In the genomic region with DNA sequence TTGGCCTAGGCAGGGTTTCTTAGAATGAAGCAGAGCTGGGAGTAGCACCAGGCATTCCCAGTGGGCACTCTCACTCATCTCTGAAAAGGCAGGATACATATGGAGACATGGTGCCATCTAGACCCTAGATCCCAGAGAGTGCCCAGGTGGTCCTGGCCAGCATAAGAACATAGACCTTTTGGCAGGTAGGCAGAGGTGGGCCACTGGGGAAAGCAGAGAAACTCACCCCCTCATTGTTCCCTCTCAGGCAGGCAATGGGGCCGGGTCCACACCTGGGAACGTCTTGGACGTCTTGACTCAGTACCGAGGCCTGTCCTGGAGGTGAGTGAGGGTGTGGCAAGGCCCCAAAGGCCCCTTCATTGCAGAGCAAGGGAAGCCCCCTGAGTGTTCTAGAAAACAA, we compare ENCODE assay signal across 20 cellular contexts.
DNase-seq lines count a peak whose midpoint lies in the region; ATAC-seq, FAIRE-seq and TF ChIP-seq lines count a peak whose summit lies in the region.
"Had no signal": no experiment of that assay in that cellular context is flagged by ENCODE, and none has a peak within 500 bp of the region (broad histone marks: within the 10 kb centered on the region; RNA-seq: fewer than 3 reads in every experiment).

No MANE protein-coding gene starts in this region.

- H3K4ac ChIP-seq in IMR-90 (ENCODE audit: low read depth, low read length): no peak overlapping the region

- no peak overlapping the region for H2AK9ac ChIP-seq in IMR-90 (replicated peaks; ENCODE audit: low read depth, low read length, poor library complexity)

- DNase-seq in IMR-90: no peak
- no peak for DNase-seq in RWPE2 (ENCODE audit: low spot score)
- DNase-seq in keratinocyte (ENCODE audit: low read depth, low spot score): no peak
- peak; percentile 58 for DNase-seq in sigmoid colon
- no peak for DNase-seq in HuH-7 (ENCODE audit: low spot score)
- no peak for DNase-seq in NCI-H69 (lab: John Stamatoyannopoulos, UW)
- DNase-seq: CD4-positive, alpha-beta T cell; DND-41; HCEC 1CT; KBM-7; NCI-H1092 treated with DMSO at 0.1 percent for 48 hours; NCI-H2029 treated with DMSO at 0.1 percent for 48 hours; NCI-H2171; NCI-H524 treated with DMSO at 0.1 percent for 48 hours; SHP77 had no signal

- no peak for FAIRE-seq in keratinocyte (lab: Jason Lieb, UNC)
- FAIRE-seq: GM12891 had no signal

- H4K20me1 ChIP-seq in IMR-90 (ENCODE audit: insufficient read depth, low read length) (no peaks in the 10 kb centered on the region), keratinocyte (ENCODE audit: control insufficient read depth, extremely low read depth, insufficient read depth, low read length) (no peaks in the 10 kb centered on the region)
- H4K20me1 ChIP-seq: BLaER1 had no signal

- no TSS peak for BruUV-seq in IMR-90 (replicated peaks; lab: Mats Ljungman, UMichigan)

- H3K9me1 ChIP-seq in IMR-90 (ENCODE audit: insufficient read depth, low read length) (no peaks in the 10 kb centered on the region), keratinocyte (ENCODE audit: control insufficient read depth, extremely low read depth, insufficient read depth, low read length) (no peaks in the 10 kb centered on the region)

- no peaks in the 10 kb centered on the region for H3K9me3 ChIP-seq in IMR-90 (ENCODE audit: control insufficient read depth, insufficient read depth, low read length)
- H3K9me3 ChIP-seq in RWPE2 (ENCODE audit: severe bottlenecking): no peaks in the 10 kb centered on the region
- H3K9me3 ChIP-seq in keratinocyte (ENCODE audit: control insufficient read depth, low read depth, low read length): no peaks in the 10 kb centered on the region
- H3K9me3 ChIP-seq in sigmoid colon: no peaks in the 10 kb centered on the region
- H3K9me3 ChIP-seq: BLaER1 had no signal

- no peak overlapping the region for H4K8ac ChIP-seq in IMR-90 (ENCODE audit: low read depth in 2 of 2, low read length in 2 of 2)

- H3K79me2 ChIP-seq in keratinocyte (ENCODE audit: control insufficient read depth, insufficient read depth, low read length): no peaks in the 10 kb centered on the region

- no peak for TF ChIP-seq CTCF in IMR-90 (conservative IDR thresholded peaks at IDR 0.05; ENCODE audit: low read depth, low read length)
- TF ChIP-seq CTCF in RWPE2 (IDR thresholded peaks at IDR 0.05; ENCODE audit: poor library complexity, severe bottlenecking): no peak
- no peak for TF ChIP-seq CTCF in keratinocyte (optimal IDR thresholded peaks at IDR 0.05 in 1 of 3, IDR thresholded peaks at IDR 0.05 in 1 of 3, conservative IDR thresholded peaks at IDR 0.05 in 1 of 3; ENCODE audit: extremely low read depth in 1 of 3, insufficient read depth in 2 of 3, low read length in 3 of 3)
- TF ChIP-seq CTCF in sigmoid colon (IDR thresholded peaks at IDR 0.05): no peak

- H3K27me3 ChIP-seq in IMR-90 (ENCODE audit: control insufficient read depth, insufficient read depth, low read length) (no peaks in the 10 kb centered on the region), RWPE2 (ENCODE audit: insufficient read depth, poor library complexity, severe bottlenecking) (no peaks in the 10 kb centered on the region), keratinocyte (ENCODE audit: control insufficient read depth, extremely low read depth, insufficient read depth, low read length) (no peaks in the 10 kb centered on the region), sigmoid colon (no peaks in the 10 kb centered on the region)
- H3K27me3 ChIP-seq: BLaER1 had no signal

- no peak overlapping the region for H2AK5ac ChIP-seq in IMR-90 (ENCODE audit: low read depth, low read length)

- no peak overlapping the region for H2BK5ac ChIP-seq in IMR-90 (ENCODE audit: low read depth, low read length, poor library complexity, severe bottlenecking)

- H2BK120ac ChIP-seq in IMR-90 (ENCODE audit: low read depth, low read length): no peak overlapping the region

- ATAC-seq in IMR-90 (ENCODE audit: low read depth): no peak
- no peak for ATAC-seq in RWPE2 (ENCODE audit: low read depth)
- ATAC-seq in GM18520 (IDR thresholded peaks at IDR 0.05; ENCODE audit: unreplicated experiment): no peak
- ATAC-seq in GM21515 (IDR thresholded peaks at IDR 0.05; ENCODE audit: unreplicated experiment): no peak
- ATAC-seq: GM23338 had no signal

- H3K9ac ChIP-seq in IMR-90 (ENCODE audit: low read depth, low read length): no peak overlapping the region
- no peak overlapping the region for H3K9ac ChIP-seq in keratinocyte (ENCODE audit: control insufficient read depth, extremely low read depth, insufficient read depth, low read length)
- H3K9ac ChIP-seq: BLaER1 had no signal

- no peak for TF ChIP-seq RAD21 in IMR-90 (IDR thresholded peaks at IDR 0.05; ENCODE audit: low read length)

- H3K27ac ChIP-seq in IMR-90 (ENCODE audit: insufficient read depth, low read length): no peak overlapping the region
- peak overlapping the region; percentile 88 for H3K27ac ChIP-seq in RWPE2 (ENCODE audit: poor library complexity, severe bottlenecking)
- peak overlapping the region; percentile 21 for H3K27ac ChIP-seq in keratinocyte (ENCODE audit: control insufficient read depth, insufficient read depth, low read length)
- no peak overlapping the region for H3K27ac ChIP-seq in sigmoid colon
- H3K27ac ChIP-seq: BLaER1 had no signal

- in situ Hi-C loops in IMR-90 (cut with MboI; ENCODE audit: low sequenced_read_pairs): no loop called here

- CTCF ChIA-PET in IMR-90 (lab: Yijun Ruan, JAX): interaction anchor here (0.5 kb wide), 1 partner anchor 144 kb away, joined by 5 read pairs; no protein-coding TSS in a partner anchor

- H3K79me1 ChIP-seq in IMR-90 (ENCODE audit: low read depth in 1 of 2, low read length in 2 of 2): no peaks in the 10 kb centered on the region

- WGBS in IMR-90 (ENCODE audit: extremely low coverage in 2 of 2, insufficient read length in 1 of 2), 2 experiments: no CpG with 5 or more reads among the region's 4 CpGs
- 92 to 94% methylated on average over 4 of the region's 4 CpGs for WGBS in sigmoid colon, 2 donors

- no peak overlapping the region for H2BK15ac ChIP-seq in IMR-90 (ENCODE audit: low read depth, low read length)

- no peak for TF ChIP-seq EP300 in sigmoid colon (IDR thresholded peaks at IDR 0.05)

- H3K18ac ChIP-seq in IMR-90 (ENCODE audit: low read depth, low read length): no peak overlapping the region

- no peak overlapping the region for H3K56ac ChIP-seq in IMR-90 (ENCODE audit: extremely low read depth, insufficient read depth, low read length)

- H2BK20ac ChIP-seq in IMR-90 (ENCODE audit: low read depth, low read length): no peak overlapping the region

- H3K4me1 ChIP-seq in IMR-90 (ENCODE audit: control insufficient read depth, insufficient read depth, low read length): 0 out of 2 replicates have a peak, but pooled peaks cover 2% of the 10 kb centered on the region
- peaks cover 24% of the 10 kb centered on the region for H3K4me1 ChIP-seq in RWPE2 (ENCODE audit: insufficient read depth, poor library complexity, severe bottlenecking)
- peaks cover 43% of the 10 kb centered on the region for H3K4me1 ChIP-seq in keratinocyte (ENCODE audit: control insufficient read depth, extremely low read depth, insufficient read depth, low read length)
- H3K4me1 ChIP-seq in sigmoid colon: peaks cover 0 to 8% (median 0%) of the 10 kb centered on the region in 4 donors

- dilution Hi-C loops in IMR-90 (cut with HindIII; ENCODE audit: low sequenced_read_pairs, unreplicated experiment) (no loop called here), keratinocyte (cut with MboI; ENCODE audit: extremely low pct_ligation_motif_present, low sequenced_read_pairs) (no loop called here)

- H3K4me2 ChIP-seq in IMR-90 (ENCODE audit: low read depth, low read length) (no peak overlapping the region), keratinocyte (ENCODE audit: control insufficient read depth, extremely low read depth, insufficient read depth, low read depth, low read length) (peak overlapping the region; percentile 20)

- H3K14ac ChIP-seq in IMR-90 (replicated peaks; ENCODE audit: low read depth, low read length): no peak overlapping the region

- H3K4me3 ChIP-seq in IMR-90 (ENCODE audit: insufficient read depth, low read depth, low read length) (no peak overlapping the region), RWPE2 (ENCODE audit: severe bottlenecking) (no peak overlapping the region), keratinocyte (ENCODE audit: control insufficient read depth in 2 of 3, extremely low read depth in 1 of 3, insufficient read depth in 2 of 3, low read depth in 1 of 3, low read length in 3 of 3) (no peak overlapping the region), sigmoid colon (no peak overlapping the region)
- H3K4me3 ChIP-seq: BLaER1, GM23338 had no signal

- H3K23ac ChIP-seq in IMR-90 (ENCODE audit: low read depth, low read length): no peak overlapping the region

- intact Hi-C loops in IMR-90 (cut with micrococcal nuclease) (loop anchor here (5.0 to 10.0 kb wide), 2 partner anchors 227 to 860 kb away; no protein-coding TSS in a partner anchor), sigmoid colon (cut with DNase I) (loop anchor here (5.0 to 10.0 kb wide), 2 partner anchors 247 to 330 kb away; a partner anchor contains a TSS)

- H3K36me3 ChIP-seq in IMR-90 (ENCODE audit: control insufficient read depth, insufficient read depth, low read length) (no peaks in the 10 kb centered on the region), RWPE2 (ENCODE audit: low read depth) (no peaks in the 10 kb centered on the region), keratinocyte (ENCODE audit: control insufficient read depth in 2 of 2, extremely low read depth in 1 of 2, insufficient read depth in 2 of 2, low read length in 2 of 2) (no peaks in the 10 kb centered on the region), sigmoid colon (no peaks in the 10 kb centered on the region)
- H3K36me3 ChIP-seq: BLaER1 had no signal

- H2AFZ ChIP-seq in IMR-90 (replicated peaks; ENCODE audit: low read length, poor library complexity): peak overlapping the region; percentile 34
- peak overlapping the region; percentile 59 for H2AFZ ChIP-seq in keratinocyte (ENCODE audit: control insufficient read depth, low read length)

- POLR2A ChIA-PET in IMR-90 (lab: Charles Lee; ENCODE audit: unreplicated experiment): interaction anchor here (0.6 kb wide), 2 partner anchors 221 to 363 kb away, joined by 3 to 9 read pairs; no protein-coding TSS in a partner anchor

- H4K5ac ChIP-seq in IMR-90 (ENCODE audit: low read depth, low read length): no peak overlapping the region

- no peak overlapping the region for H4K91ac ChIP-seq in IMR-90 (ENCODE audit: insufficient read depth, low read depth, low read length)

- TF ChIP-seq POLR2A in IMR-90 (IDR thresholded peaks at IDR 0.05; ENCODE audit: low read depth, low read length) (no peak), sigmoid colon (IDR thresholded peaks at IDR 0.05) (no peak)

TF ChIP-seq in IMR-90, 13 proteins besides CTCF, POLR2A, EP300 and RAD21:
- no peak for TF ChIP-seq CHD1 (IDR thresholded peaks at IDR 0.05; ENCODE audit: low read depth, low read length)
- no peak for TF ChIP-seq MXI1 (IDR thresholded peaks at IDR 0.05; ENCODE audit: borderline replicate concordance, low read depth, low read length)
- no peak for TF ChIP-seq MAZ (IDR thresholded peaks at IDR 0.05; ENCODE audit: borderline replicate concordance, low read depth, low read length)
- TF ChIP-seq RFX5 (IDR thresholded peaks at IDR 0.05; ENCODE audit: low read depth, low read length): no peak

Comparison
In these comparisons a context has a peak if more than half of its experiments do, and no peak if none do; other contexts are left out.
1. H3K27ac ChIP-seq: peak in RWPE2 (single experiment) and keratinocyte (single experiment); none in IMR-90 (single experiment) and sigmoid colon (0 of 4).